Comparison of ENCODE assay signal across 20 cellular contexts in the genomic region with DNA sequence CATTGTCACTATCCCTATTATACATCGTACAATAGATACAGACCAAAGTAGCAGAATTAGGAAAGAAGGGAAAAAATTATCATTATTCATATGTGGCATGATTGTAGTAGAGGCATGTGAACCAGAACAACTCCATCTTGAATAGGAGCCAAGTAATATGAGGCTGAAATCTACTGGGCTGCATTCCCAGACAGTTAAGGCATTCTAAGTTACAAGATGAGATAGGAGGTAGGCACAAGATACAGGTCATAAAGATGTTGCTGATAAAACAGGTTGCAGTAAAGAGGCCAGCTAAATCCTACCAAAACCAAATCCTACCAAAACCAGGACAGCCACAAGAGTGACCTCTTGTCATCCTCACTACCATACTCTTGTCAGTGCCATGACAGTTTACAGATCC.
"Had no signal": no experiment of that assay in that cellular context is flagged by ENCODE, and none has a peak within 500 bp of the region (broad histone marks: within the 10 kb centered on the region; RNA-seq: fewer than 3 reads in every experiment).

No MANE protein-coding gene starts in this region.

- DNase-seq: activated CD4-positive, alpha-beta T cell treated with anti-CD3 and anti-CD28 coated beads for 4 hours; activated CD8-positive, alpha-beta memory T cell treated with anti-CD3 and anti-CD28 coated beads, Interleukin-2, amount 50 U/mL, for 4 hours; activated CD8-positive, alpha-beta T cell treated with anti-CD3 and anti-CD28 coated beads for 36 hours; activated gamma-delta T cell treated with Interleukin-2 at 50 U/mL for 16 hours; activated naive CD4-positive, alpha-beta T cell treated with anti-CD3 and anti-CD28 coated beads, Interleukin-2, amount 10 ng/mL, durations not matched to agents 7 days and 5 days; activated naive CD8-positive, alpha-beta T cell treated with anti-CD3 and anti-CD28 coated beads for 36 hours; activated T-cell treated with anti-CD3 and anti-CD28 coated beads, Interleukin-2, amount 50 U/mL, for 72 hours; brain microvascular endothelial cell; KG1; MG63; NCI-H1105; NCI-H1436; NCI-H187; NCI-H2081; NCI-H446; NCI-H524; SIG-M5; T-helper 1 cell; WERI-Rb-1 had no signal

- ATAC-seq: activated CD8-positive, alpha-beta T cell treated with anti-CD3 and anti-CD28 coated beads for 36 hours; activated T-cell treated with anti-CD3 and anti-CD28 coated beads, Interleukin-2, amount 50 U/mL, for 72 hours had no signal

- H3K27me3 ChIP-seq: brain microvascular endothelial cell, cardiac muscle cell, MG63 had no signal

- H3K4me3 ChIP-seq: cardiac muscle cell, MG63 had no signal

- H3K9me3 ChIP-seq: MG63 had no signal

- H3K36me3 ChIP-seq: brain microvascular endothelial cell, cardiac muscle cell, MG63, WERI-Rb-1 had no signal

- H3K27ac ChIP-seq: brain microvascular endothelial cell, cardiac muscle cell, WERI-Rb-1 had no signal
